Comparison of ENCODE assay signal across 1 cellular context in the genomic region with DNA sequence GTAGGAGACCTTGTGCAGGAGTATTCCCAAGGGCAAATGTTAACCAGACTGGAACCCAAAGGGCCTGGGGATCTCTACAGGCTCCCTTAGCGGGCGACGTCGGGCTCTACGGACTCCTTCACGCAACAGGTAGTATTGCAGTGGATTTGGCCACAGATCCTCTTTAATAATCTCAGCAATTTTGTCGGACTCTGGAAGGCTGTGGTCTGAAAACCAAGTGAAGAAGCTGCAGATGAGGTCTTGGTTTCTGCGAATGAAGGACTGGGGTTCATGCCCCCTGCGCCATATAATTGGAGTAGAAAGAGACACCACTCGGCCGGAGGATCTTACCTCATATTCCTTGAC.
TF ChIP-seq lines count a peak whose summit lies in the region.

No MANE protein-coding gene starts in this region.

TF ChIP-seq in GM23338, 12 proteins besides CTCF, POLR2A, EP300 and RAD21 (continued from another document):
- TF ChIP-seq, protein P1, sequence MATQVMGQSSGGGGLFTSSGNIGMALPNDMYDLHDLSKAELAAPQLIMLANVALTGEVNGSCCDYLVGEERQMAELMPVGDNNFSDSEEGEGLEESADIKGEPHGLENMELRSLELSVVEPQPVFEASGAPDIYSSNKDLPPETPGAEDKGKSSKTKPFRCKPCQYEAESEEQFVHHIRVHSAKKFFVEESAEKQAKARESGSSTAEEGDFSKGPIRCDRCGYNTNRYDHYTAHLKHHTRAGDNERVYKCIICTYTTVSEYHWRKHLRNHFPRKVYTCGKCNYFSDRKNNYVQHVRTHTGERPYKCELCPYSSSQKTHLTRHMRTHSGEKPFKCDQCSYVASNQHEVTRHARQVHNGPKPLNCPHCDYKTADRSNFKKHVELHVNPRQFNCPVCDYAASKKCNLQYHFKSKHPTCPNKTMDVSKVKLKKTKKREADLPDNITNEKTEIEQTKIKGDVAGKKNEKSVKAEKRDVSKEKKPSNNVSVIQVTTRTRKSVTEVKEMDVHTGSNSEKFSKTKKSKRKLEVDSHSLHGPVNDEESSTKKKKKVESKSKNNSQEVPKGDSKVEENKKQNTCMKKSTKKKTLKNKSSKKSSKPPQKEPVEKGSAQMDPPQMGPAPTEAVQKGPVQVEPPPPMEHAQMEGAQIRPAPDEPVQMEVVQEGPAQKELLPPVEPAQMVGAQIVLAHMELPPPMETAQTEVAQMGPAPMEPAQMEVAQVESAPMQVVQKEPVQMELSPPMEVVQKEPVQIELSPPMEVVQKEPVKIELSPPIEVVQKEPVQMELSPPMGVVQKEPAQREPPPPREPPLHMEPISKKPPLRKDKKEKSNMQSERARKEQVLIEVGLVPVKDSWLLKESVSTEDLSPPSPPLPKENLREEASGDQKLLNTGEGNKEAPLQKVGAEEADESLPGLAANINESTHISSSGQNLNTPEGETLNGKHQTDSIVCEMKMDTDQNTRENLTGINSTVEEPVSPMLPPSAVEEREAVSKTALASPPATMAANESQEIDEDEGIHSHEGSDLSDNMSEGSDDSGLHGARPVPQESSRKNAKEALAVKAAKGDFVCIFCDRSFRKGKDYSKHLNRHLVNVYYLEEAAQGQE (IDR thresholded peaks at IDR 0.05; ENCODE audit: unreplicated experiment): no peak
- TF ChIP-seq, protein P2, sequence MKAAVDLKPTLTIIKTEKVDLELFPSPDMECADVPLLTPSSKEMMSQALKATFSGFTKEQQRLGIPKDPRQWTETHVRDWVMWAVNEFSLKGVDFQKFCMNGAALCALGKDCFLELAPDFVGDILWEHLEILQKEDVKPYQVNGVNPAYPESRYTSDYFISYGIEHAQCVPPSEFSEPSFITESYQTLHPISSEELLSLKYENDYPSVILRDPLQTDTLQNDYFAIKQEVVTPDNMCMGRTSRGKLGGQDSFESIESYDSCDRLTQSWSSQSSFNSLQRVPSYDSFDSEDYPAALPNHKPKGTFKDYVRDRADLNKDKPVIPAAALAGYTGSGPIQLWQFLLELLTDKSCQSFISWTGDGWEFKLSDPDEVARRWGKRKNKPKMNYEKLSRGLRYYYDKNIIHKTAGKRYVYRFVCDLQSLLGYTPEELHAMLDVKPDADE (IDR thresholded peaks at IDR 0.05): no peak
- no peak for TF ChIP-seq ZNF331 (CRISPR knock-in tag; IDR thresholded peaks at IDR 0.05; ENCODE audit: low read depth)
- no peak for TF ChIP-seq POLR2AphosphoS5 (IDR thresholded peaks at IDR 0.05; ENCODE audit: low read depth)
- TF ChIP-seq JUNB (IDR thresholded peaks at IDR 0.05; ENCODE audit: unreplicated experiment): no peak
- TF ChIP-seq EZH2phosphoT487 (IDR thresholded peaks at IDR 0.05; ENCODE audit: unreplicated experiment): no peak
- no peak for TF ChIP-seq CREB1 (CRISPR knock-in tag; IDR thresholded peaks at IDR 0.05; ENCODE audit: low read depth)
- TF ChIP-seq EZH2 (IDR thresholded peaks at IDR 0.05; ENCODE audit: low read depth, unreplicated experiment): no peak
- no peak for TF ChIP-seq NANOG (IDR thresholded peaks at IDR 0.05; ENCODE audit: borderline replicate concordance)
